In the genomic region with DNA sequence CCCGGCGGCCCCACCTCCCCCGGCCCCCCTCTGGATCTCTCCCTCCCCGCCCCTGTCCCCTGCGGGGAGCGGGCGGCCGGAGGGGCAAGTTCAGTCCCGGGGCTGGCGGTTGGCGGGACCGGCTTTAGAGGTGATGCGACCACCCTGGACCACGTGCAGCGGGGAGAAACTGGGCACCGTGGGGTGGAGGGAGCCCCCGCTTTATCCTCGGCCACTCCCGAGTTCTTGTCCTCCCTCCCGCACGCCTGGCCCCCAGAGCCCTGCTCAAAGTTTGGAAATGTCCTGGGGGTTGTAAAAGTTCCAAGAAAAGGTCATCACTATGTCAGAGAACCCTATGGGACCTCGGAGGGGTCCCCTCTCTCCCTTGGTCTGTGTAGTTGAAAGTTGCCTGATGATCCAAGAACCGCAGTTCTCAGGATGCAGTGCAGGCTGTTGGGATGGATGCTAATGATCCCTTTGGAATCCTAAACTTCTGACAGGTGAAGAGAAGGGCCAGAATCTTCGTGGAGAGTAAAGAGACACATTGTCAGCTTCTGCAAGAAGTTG, we compare ENCODE assay signal across 7 cellular contexts. TPM values are rescaled to one million over a fixed set of nuclear protein-coding genes. Genes with fewer than 3 reads are reported as not detected.
DNase-seq lines count a peak whose midpoint lies in the region; ATAC-seq lines count a peak whose summit lies in the region.

No MANE protein-coding gene starts in this region.

- H3K27me3 Mint-ChIP-seq in activated naive CD8-positive, alpha-beta T cell treated with anti-CD3 and anti-CD28 coated beads, Interleukin-2, amount 50 U/mL, for 24 hours: peaks cover 49% of the 10 kb centered on the region
- H3K27me3 Mint-ChIP-seq in stimulated activated naive CD8-positive, alpha-beta T cell treated with anti-CD3 and anti-CD28 coated beads, Interleukin-15, amount 100 ng/mL, for 72 hours: peaks cover 58% of the 10 kb centered on the region
- peaks cover 36% of the 10 kb centered on the region for H3K27me3 Mint-ChIP-seq in activated CD4-positive, alpha-beta memory T cell treated with anti-CD3 and anti-CD28 coated beads, Interleukin-2, amount 10 ng/mL, durations not matched to agents 7 days and 5 days

- H3K9me3 Mint-ChIP-seq in activated naive CD8-positive, alpha-beta T cell treated with anti-CD3 and anti-CD28 coated beads, Interleukin-2, amount 50 U/mL, for 24 hours: peaks cover 3% of the 10 kb centered on the region
- H3K9me3 Mint-ChIP-seq in stimulated activated naive CD8-positive, alpha-beta T cell treated with anti-CD3 and anti-CD28 coated beads, Interleukin-15, amount 100 ng/mL, for 72 hours: peaks cover 2 to 4% of the 10 kb centered on the region in 2 donors
- no peaks in the 10 kb centered on the region for H3K9me3 Mint-ChIP-seq in activated CD4-positive, alpha-beta memory T cell treated with anti-CD3 and anti-CD28 coated beads, Interleukin-2, amount 10 ng/mL, durations not matched to agents 7 days and 5 days

- no peaks in the 10 kb centered on the region for H3K4me1 ChIP-seq in HUES48 (ENCODE audit: control insufficient read depth, insufficient read depth, low read length)

- peaks cover 10% of the 10 kb centered on the region for H3K4me1 Mint-ChIP-seq in activated naive CD8-positive, alpha-beta T cell treated with anti-CD3 and anti-CD28 coated beads, Interleukin-2, amount 50 U/mL, for 24 hours
- H3K4me1 Mint-ChIP-seq in stimulated activated naive CD8-positive, alpha-beta T cell treated with anti-CD3 and anti-CD28 coated beads, Interleukin-15, amount 100 ng/mL, for 72 hours: peaks cover 6% of the 10 kb centered on the region
- H3K4me1 Mint-ChIP-seq in activated CD4-positive, alpha-beta memory T cell treated with anti-CD3 and anti-CD28 coated beads, Interleukin-2, amount 10 ng/mL, durations not matched to agents 7 days and 5 days: peaks cover 6% of the 10 kb centered on the region

- H3K4me3 ChIP-seq in HUES48 (ENCODE audit: low read depth, low read length) (peak overlapping the region; percentile 76), iPS-18c (ENCODE audit: insufficient read depth, low read depth, low read length) (peak overlapping the region; percentile 46)

- POLR2A ChIA-PET in activated CD4-positive, alpha-beta memory T cell treated with anti-CD3 and anti-CD28 coated beads, Interleukin-2, amount 10 ng/mL, durations not matched to agents 7 days and 5 days (lab: Charles Lee): no interaction called here

- no peak overlapping the region for H3K27ac Mint-ChIP-seq in activated naive CD8-positive, alpha-beta T cell treated with anti-CD3 and anti-CD28 coated beads, Interleukin-2, amount 50 U/mL, for 24 hours
- peak overlapping the region in 1 of 2 donors; percentile 50 for H3K27ac Mint-ChIP-seq in stimulated activated naive CD8-positive, alpha-beta T cell treated with anti-CD3 and anti-CD28 coated beads, Interleukin-15, amount 100 ng/mL, for 72 hours
- no peak overlapping the region for H3K27ac Mint-ChIP-seq in activated CD4-positive, alpha-beta memory T cell treated with anti-CD3 and anti-CD28 coated beads, Interleukin-2, amount 10 ng/mL, durations not matched to agents 7 days and 5 days

- no peaks in the 10 kb centered on the region for H3K36me3 Mint-ChIP-seq in activated naive CD8-positive, alpha-beta T cell treated with anti-CD3 and anti-CD28 coated beads, Interleukin-2, amount 50 U/mL, for 24 hours (ENCODE audit: low read depth)
- H3K36me3 Mint-ChIP-seq in activated CD4-positive, alpha-beta memory T cell treated with anti-CD3 and anti-CD28 coated beads, Interleukin-2, amount 10 ng/mL, durations not matched to agents 7 days and 5 days (ENCODE audit: low read depth): no peaks in the 10 kb centered on the region

- DNase-seq in activated naive CD8-positive, alpha-beta T cell treated with anti-CD3 and anti-CD28 coated beads, Interleukin-2, amount 50 U/mL, for 24 hours: no peak
- DNase-seq in stimulated activated naive CD8-positive, alpha-beta T cell treated with anti-CD3 and anti-CD28 coated beads, Interleukin-15, amount 100 ng/mL, for 72 hours: no peak
- DNase-seq in NCI-H524 treated with DMSO at 0.1 percent for 48 hours (lab: John Stamatoyannopoulos, UW) (no peak), LoVo (ENCODE audit: low spot score) (no peak)
- no peak for DNase-seq in activated CD4-positive, alpha-beta memory T cell treated with anti-CD3 and anti-CD28 coated beads, Interleukin-2, amount 10 ng/mL, durations not matched to agents 7 days and 5 days

- H3K27ac ChIP-seq in HUES48 (ENCODE audit: low read depth, low read length): no peak overlapping the region

- peaks cover 37% of the 10 kb centered on the region for H3K27me3 ChIP-seq in HUES48 (ENCODE audit: control insufficient read depth, insufficient read depth, low read length)

- H3K9ac ChIP-seq in HUES48 (ENCODE audit: low read depth, low read length): no peak overlapping the region

- ATAC-seq in activated naive CD8-positive, alpha-beta T cell treated with anti-CD3 and anti-CD28 coated beads, Interleukin-2, amount 50 U/mL, for 24 hours: no peak
- ATAC-seq in stimulated activated naive CD8-positive, alpha-beta T cell treated with anti-CD3 and anti-CD28 coated beads, Interleukin-15, amount 100 ng/mL, for 72 hours: no peak

- H3K9me3 ChIP-seq in HUES48 (ENCODE audit: control insufficient read depth, insufficient read depth, low read length) (no peaks in the 10 kb centered on the region), iPS-18c (ENCODE audit: control insufficient read depth, insufficient read depth, low read length) (no peaks in the 10 kb centered on the region)

- peak overlapping the region; percentile 27 for H3K4me3 Mint-ChIP-seq in activated naive CD8-positive, alpha-beta T cell treated with anti-CD3 and anti-CD28 coated beads, Interleukin-2, amount 50 U/mL, for 24 hours
- H3K4me3 Mint-ChIP-seq in stimulated activated naive CD8-positive, alpha-beta T cell treated with anti-CD3 and anti-CD28 coated beads, Interleukin-15, amount 100 ng/mL, for 72 hours: peak overlapping the region; percentile 54 to 59
- no peak overlapping the region for H3K4me3 Mint-ChIP-seq in activated CD4-positive, alpha-beta memory T cell treated with anti-CD3 and anti-CD28 coated beads, Interleukin-2, amount 10 ng/mL, durations not matched to agents 7 days and 5 days

- CTCF ChIA-PET in activated CD4-positive, alpha-beta memory T cell treated with anti-CD3 and anti-CD28 coated beads, Interleukin-2, amount 10 ng/mL, durations not matched to agents 7 days and 5 days (lab: Charles Lee): no interaction called here

- no peaks in the 10 kb centered on the region for H3K36me3 ChIP-seq in HUES48 (ENCODE audit: control insufficient read depth, insufficient read depth, low read length)

RNA-seq across cellular contexts. Expression of a gene that starts 0.4 kb away (rescaled TPM):
- total RNA-seq in activated CD4-positive, alpha-beta memory T cell treated with anti-CD3 and anti-CD28 coated beads, Interleukin-2, amount 10 ng/mL, durations not matched to agents 7 days and 5 days: not detected
